ENCODE assay signal across 8 cellular contexts in the genomic region with DNA sequence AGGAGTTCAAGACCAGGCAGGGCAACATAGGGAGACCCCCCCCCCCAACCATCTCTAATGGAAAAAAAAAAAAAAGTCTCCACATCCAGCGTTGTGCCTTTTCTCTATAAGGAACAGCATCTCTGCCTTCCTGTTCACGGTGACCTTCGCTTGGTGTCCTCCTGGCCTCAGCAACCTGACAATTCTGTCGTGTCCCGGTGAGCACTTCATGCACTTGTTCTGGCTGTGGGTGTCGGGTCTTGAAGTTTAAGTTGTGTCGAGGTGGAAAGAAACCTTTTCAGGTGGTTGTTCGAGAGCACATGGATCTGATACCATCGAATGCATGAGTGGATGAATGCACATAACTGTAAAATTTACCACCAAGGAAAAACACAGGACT. TPM values are rescaled to one million over a fixed set of nuclear protein-coding genes. Genes with fewer than 3 reads are reported as not detected.
A peak's percentile ranks its signal among the peaks of the same experiment; 100 is the strongest.
DNase-seq lines count a peak whose midpoint lies in the region; ATAC-seq and TF ChIP-seq lines count a peak whose summit lies in the region.

No MANE protein-coding gene starts in this region.

- peak overlapping the region; percentile 78 to 91 for H3K4me3 ChIP-seq in left lung
- H3K4me3 ChIP-seq in thymus (ENCODE audit: low read length), result peak overlapping the region; percentile 86

- intact Hi-C loops in left lung (cut with DNase I), result no loop called here

- CTCF ChIA-PET in activated CD4-positive, alpha-beta T cell treated with anti-CD3 and anti-CD28 coated beads, Interleukin-2, amount 10 ng/mL, durations not matched to agents 7 days and 5 days (lab: Charles Lee), result interaction anchor here (1.2 kb wide), 1 partner anchor 11 kb away, joined by 5 read pairs; no protein-coding TSS in a partner anchor

- H3K4me1 ChIP-seq in left lung (peaks cover 4 to 13% of the 10 kb centered on the region in 2 donors), thymus (ENCODE audit: control insufficient read depth, insufficient read depth, low read length) (peaks cover 6% of the 10 kb centered on the region)

- POLR2A ChIA-PET in activated CD4-positive, alpha-beta T cell treated with anti-CD3 and anti-CD28 coated beads, Interleukin-2, amount 10 ng/mL, durations not matched to agents 7 days and 5 days (lab: Charles Lee), result no interaction called here
- POLR2A ChIA-PET in activated naive CD8-positive, alpha-beta T cell treated with anti-CD3 and anti-CD28 coated beads, Interleukin-2, amount 10 ng/mL, durations not matched to agents 7 days and 5 days (lab: Charles Lee), result interaction anchor here (1.2 kb wide), 1 partner anchor 111 kb away, joined by 7 read pairs; the partner anchor contains the start of gene ZNF266

- H3K36me3 Mint-ChIP-seq in activated CD4-positive, alpha-beta T cell treated with anti-CD3 and anti-CD28 coated beads, Interleukin-2, amount 10 ng/mL, durations not matched to agents 7 days and 5 days (ENCODE audit: low read depth), result peaks cover 55% of the 10 kb centered on the region
- peaks cover 49% of the 10 kb centered on the region for H3K36me3 Mint-ChIP-seq in activated naive CD8-positive, alpha-beta T cell treated with anti-CD3 and anti-CD28 coated beads, Interleukin-2, amount 10 ng/mL, durations not matched to agents 7 days and 5 days

- peaks cover 33% of the 10 kb centered on the region for H3K4me1 Mint-ChIP-seq in activated CD4-positive, alpha-beta T cell treated with anti-CD3 and anti-CD28 coated beads, Interleukin-2, amount 10 ng/mL, durations not matched to agents 7 days and 5 days
- H3K4me1 Mint-ChIP-seq in activated naive CD8-positive, alpha-beta T cell treated with anti-CD3 and anti-CD28 coated beads, Interleukin-2, amount 10 ng/mL, durations not matched to agents 7 days and 5 days, result peaks cover 22% of the 10 kb centered on the region

- peaks cover 46% of the 10 kb centered on the region for H3K9me3 Mint-ChIP-seq in activated CD4-positive, alpha-beta T cell treated with anti-CD3 and anti-CD28 coated beads, Interleukin-2, amount 10 ng/mL, durations not matched to agents 7 days and 5 days
- H3K9me3 Mint-ChIP-seq in activated naive CD8-positive, alpha-beta T cell treated with anti-CD3 and anti-CD28 coated beads, Interleukin-2, amount 10 ng/mL, durations not matched to agents 7 days and 5 days, result peaks cover 30% of the 10 kb centered on the region

- WGBS in thymus, result 48% methylated on average over 9 of the region's 9 CpGs

- H3K27me3 ChIP-seq in left lung (no peaks in the 10 kb centered on the region), thymus (ENCODE audit: control insufficient read depth, insufficient read depth) (no peaks in the 10 kb centered on the region)

- H3K27me3 Mint-ChIP-seq in activated CD4-positive, alpha-beta T cell treated with anti-CD3 and anti-CD28 coated beads, Interleukin-2, amount 10 ng/mL, durations not matched to agents 7 days and 5 days, result no peaks in the 10 kb centered on the region
- no peaks in the 10 kb centered on the region for H3K27me3 Mint-ChIP-seq in activated naive CD8-positive, alpha-beta T cell treated with anti-CD3 and anti-CD28 coated beads, Interleukin-2, amount 10 ng/mL, durations not matched to agents 7 days and 5 days

- ATAC-seq in activated naive CD8-positive, alpha-beta T cell treated with anti-CD3 and anti-CD28 coated beads, Interleukin-2, amount 10 ng/mL, durations not matched to agents 7 days and 5 days (ENCODE audit: low read depth), result no peak
- ATAC-seq in left lung (no peak), GM18868 (IDR thresholded peaks at IDR 0.05; ENCODE audit: unreplicated experiment) (no peak)

- H3K27ac Mint-ChIP-seq in activated CD4-positive, alpha-beta T cell treated with anti-CD3 and anti-CD28 coated beads, Interleukin-2, amount 10 ng/mL, durations not matched to agents 7 days and 5 days, result peak overlapping the region; percentile 94
- peak overlapping the region; percentile 96 for H3K27ac Mint-ChIP-seq in activated naive CD8-positive, alpha-beta T cell treated with anti-CD3 and anti-CD28 coated beads, Interleukin-2, amount 10 ng/mL, durations not matched to agents 7 days and 5 days

- H3K4me3 Mint-ChIP-seq in activated CD4-positive, alpha-beta T cell treated with anti-CD3 and anti-CD28 coated beads, Interleukin-2, amount 10 ng/mL, durations not matched to agents 7 days and 5 days, result peak overlapping the region; percentile 85
- peak overlapping the region; percentile 88 for H3K4me3 Mint-ChIP-seq in activated naive CD8-positive, alpha-beta T cell treated with anti-CD3 and anti-CD28 coated beads, Interleukin-2, amount 10 ng/mL, durations not matched to agents 7 days and 5 days

- no peak for TF ChIP-seq CTCF in left lung (IDR thresholded peaks at IDR 0.05)

- H3K9me3 ChIP-seq in left lung, result peaks cover 3 to 70% of the 10 kb centered on the region in 2 donors
- H3K9me3 ChIP-seq in thymus (ENCODE audit: control insufficient read depth), result peaks cover 2% of the 10 kb centered on the region

- H3K36me3 ChIP-seq in left lung (peaks cover 0 to 41% of the 10 kb centered on the region in 2 donors), thymus (ENCODE audit: control insufficient read depth, insufficient read depth) (peaks cover 5% of the 10 kb centered on the region)

- peak overlapping the region; percentile 91 for H3K27ac ChIP-seq in left lung
- peak overlapping the region; percentile 96 for H3K27ac ChIP-seq in thymus (ENCODE audit: low read depth)

- DNase-seq in activated CD4-positive, alpha-beta T cell treated with anti-CD3 and anti-CD28 coated beads, Interleukin-2, amount 10 ng/mL, durations not matched to agents 7 days and 5 days, result no peak
- no peak for DNase-seq in activated CD4-positive, alpha-beta T cell treated with anti-CD3 and anti-CD28 coated beads for 48 hours
- DNase-seq in activated naive CD8-positive, alpha-beta T cell treated with anti-CD3 and anti-CD28 coated beads, Interleukin-2, amount 10 ng/mL, durations not matched to agents 7 days and 5 days, result no peak
- DNase-seq in left lung (no peak), NCI-H2227 (lab: John Stamatoyannopoulos, UW; ENCODE audit: unreplicated experiment) (no peak), SKM-1 treated with dmso at 0.1 percent for 144 hours (lab: John Stamatoyannopoulos, UW; ENCODE audit: unreplicated experiment) (no peak)

RNA-seq across cellular contexts. Expression of gene ZNF559, which starts 0.6 kb away (rescaled TPM):
- 10 to 100 TPM; 14.2 to 15.2 TPM for total RNA-seq in activated CD4-positive, alpha-beta T cell treated with anti-CD3 and anti-CD28 coated beads, Interleukin-2, amount 10 ng/mL, durations not matched to agents 7 days and 5 days
- 10 to 100 TPM; 29.1 to 29.6 TPM for total RNA-seq in activated naive CD8-positive, alpha-beta T cell treated with anti-CD3 and anti-CD28 coated beads, Interleukin-2, amount 10 ng/mL, durations not matched to agents 7 days and 5 days
- 10 to 100 TPM; 14.2 to 15.1 TPM for total RNA-seq in left lung
- polyA plus RNA-seq in thymus, result 72.1 TPM

RNA-seq across cellular contexts. Expression of gene ZNF699, which starts 14.9 kb away (rescaled TPM):
- 10 to 100 TPM in 1 of 2 experiments, 1 to 10 TPM in 1; 9.2 to 10.6 TPM for total RNA-seq in activated CD4-positive, alpha-beta T cell treated with anti-CD3 and anti-CD28 coated beads, Interleukin-2, amount 10 ng/mL, durations not matched to agents 7 days and 5 days
- 10 to 100 TPM; 13.1 to 14.2 TPM for total RNA-seq in activated naive CD8-positive, alpha-beta T cell treated with anti-CD3 and anti-CD28 coated beads, Interleukin-2, amount 10 ng/mL, durations not matched to agents 7 days and 5 days
- 1 to 10 TPM; 6.2 to 6.8 TPM for total RNA-seq in left lung
- polyA plus RNA-seq in thymus, result 1.8 TPM

RNA-seq across cellular contexts. Expression of gene ZNF177, which starts 38.2 kb away (rescaled TPM):
- total RNA-seq in activated CD4-positive, alpha-beta T cell treated with anti-CD3 and anti-CD28 coated beads, Interleukin-2, amount 10 ng/mL, durations not matched to agents 7 days and 5 days, result under 1 TPM; 0.69 to 0.75 TPM
- total RNA-seq in activated naive CD8-positive, alpha-beta T cell treated with anti-CD3 and anti-CD28 coated beads, Interleukin-2, amount 10 ng/mL, durations not matched to agents 7 days and 5 days, result 1 to 10 TPM; 1.5 to 2.4 TPM
- 1 to 10 TPM; 1.6 to 2.6 TPM for total RNA-seq in left lung
- 13.8 TPM for polyA plus RNA-seq in thymus
